ENCODE assay signal across 14 cellular contexts in genomic region chr6:68968301-68968649, GRCh38.
"Had no signal": no experiment of that assay in that cellular context is flagged by ENCODE, and none has a peak within 500 bp of the region (broad histone marks: within the 10 kb centered on the region; RNA-seq: fewer than 3 reads in every experiment).

No MANE protein-coding gene starts in this region.

- H3K27me3 ChIP-seq: suprapubic skin, transverse colon had no signal

- H3K36me3 Mint-ChIP-seq: memory B cell, naive B cell, T-cell, WTC11 had no signal

- H3K36me3 ChIP-seq: suprapubic skin, transverse colon had no signal

- H3K4me1 Mint-ChIP-seq: naive B cell had no signal

- H3K4me1 ChIP-seq: suprapubic skin, transverse colon had no signal

- H3K4me3 Mint-ChIP-seq: activated CD4-positive, alpha-beta memory T cell treated with anti-CD3 and anti-CD28 coated beads, Interleukin-2, amount 10 ng/mL, durations not matched to agents 7 days and 5 days; activated CD4-positive, alpha-beta T cell treated with anti-CD3 and anti-CD28 coated beads for 36 hours; activated T-cell treated with anti-CD3 and anti-CD28 coated beads, Interleukin-2, amount 50 U/mL, for 4 hours; dendritic cell treated with granulocyte-macrophage colony-stimulating factor and Interleukin-4, amounts not matched to agents 40 ng/mL and 50 ng/mL, for 4 days; memory B cell; naive B cell; neural crest cell; stimulated activated naive CD8-positive, alpha-beta T cell treated with anti-CD3 and anti-CD28 coated beads, Interleukin-15, amount 100 ng/mL, for 72 hours; T-cell; WTC11 had no signal

- H3K9me3 ChIP-seq: mucosa of descending colon, suprapubic skin, transverse colon had no signal

- H3K27ac Mint-ChIP-seq: activated CD4-positive, alpha-beta memory T cell treated with anti-CD3 and anti-CD28 coated beads, Interleukin-2, amount 10 ng/mL, durations not matched to agents 7 days and 5 days; activated CD4-positive, alpha-beta T cell treated with anti-CD3 and anti-CD28 coated beads for 36 hours; dendritic cell treated with granulocyte-macrophage colony-stimulating factor and Interleukin-4, amounts not matched to agents 40 ng/mL and 50 ng/mL, for 4 days; memory B cell; naive B cell; progenitor cell of endocrine pancreas; stimulated activated naive CD8-positive, alpha-beta T cell treated with anti-CD3 and anti-CD28 coated beads, Interleukin-15, amount 100 ng/mL, for 72 hours; T-cell; WTC11 had no signal

- H3K27ac ChIP-seq: suprapubic skin, transverse colon had no signal

- ATAC-seq: activated T-cell treated with anti-CD3 and anti-CD28 coated beads, Interleukin-2, amount 50 U/mL, for 4 hours had no signal

- H3K4me3 ChIP-seq: mucosa of descending colon, suprapubic skin, transverse colon had no signal

- H3K9me3 Mint-ChIP-seq: activated CD4-positive, alpha-beta memory T cell treated with anti-CD3 and anti-CD28 coated beads, Interleukin-2, amount 10 ng/mL, durations not matched to agents 7 days and 5 days; activated T-cell treated with anti-CD3 and anti-CD28 coated beads, Interleukin-2, amount 50 U/mL, for 4 hours; dendritic cell treated with granulocyte-macrophage colony-stimulating factor and Interleukin-4, amounts not matched to agents 40 ng/mL and 50 ng/mL, for 4 days; memory B cell; naive B cell; neural crest cell; stimulated activated naive CD8-positive, alpha-beta T cell treated with anti-CD3 and anti-CD28 coated beads, Interleukin-15, amount 100 ng/mL, for 72 hours; T-cell; WTC11 had no signal

- H3K27me3 Mint-ChIP-seq: activated CD4-positive, alpha-beta T cell treated with anti-CD3 and anti-CD28 coated beads for 36 hours; progenitor cell of endocrine pancreas had no signal
